In the genomic region with DNA sequence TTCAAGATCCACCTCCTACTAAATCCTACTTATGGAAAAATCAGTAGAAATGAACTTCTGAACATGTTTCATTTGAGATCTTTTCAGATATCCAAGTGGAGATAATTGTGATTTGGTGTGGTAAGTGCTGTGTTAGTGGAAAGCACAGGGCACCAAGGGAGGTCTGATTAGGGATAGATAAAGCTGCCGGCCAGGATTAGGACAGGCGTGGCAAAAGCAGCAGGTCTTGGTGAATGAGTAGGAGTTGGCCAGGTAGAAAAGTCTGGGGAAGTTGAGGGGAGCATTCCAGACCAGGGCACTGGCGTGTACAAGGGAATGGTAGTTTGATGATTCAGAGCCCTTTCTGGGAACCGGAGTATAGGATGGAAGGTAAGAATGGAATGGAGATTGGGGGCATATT, we compare ENCODE assay signal across 1 cellular context.
TF ChIP-seq lines count a peak whose summit lies in the region.

No MANE protein-coding gene starts in this region.

TF ChIP-seq in IMR-90, 13 proteins besides CTCF, POLR2A, EP300 and RAD21:
- TF ChIP-seq CHD1 (IDR thresholded peaks at IDR 0.05; ENCODE audit: low read depth, low read length) (no peak), MAZ (IDR thresholded peaks at IDR 0.05; ENCODE audit: borderline replicate concordance, low read depth, low read length) (no peak), BHLHE40 (IDR thresholded peaks at IDR 0.05; ENCODE audit: low read depth, low read length) (no peak), RCOR1 (IDR thresholded peaks at IDR 0.05; ENCODE audit: insufficient replicate concordance, low read length) (no peak), NFE2L2 (IDR thresholded peaks at IDR 0.05; ENCODE audit: low read depth, low read length) (no peak), SMC3 (IDR thresholded peaks at IDR 0.05; ENCODE audit: low read depth, low read length) (no peak), CEBPB (IDR thresholded peaks at IDR 0.05; ENCODE audit: low read depth, low read length) (no peak), RFX5 (IDR thresholded peaks at IDR 0.05; ENCODE audit: low read depth, low read length) (no peak), FOS (IDR thresholded peaks at IDR 0.05; ENCODE audit: low read depth, low read length) (no peak), MAFK (IDR thresholded peaks at IDR 0.05; ENCODE audit: low read depth, low read length) (no peak), MXI1 (IDR thresholded peaks at IDR 0.05; ENCODE audit: borderline replicate concordance, low read depth, low read length) (no peak)
- TF ChIP-seq, protein P1, sequence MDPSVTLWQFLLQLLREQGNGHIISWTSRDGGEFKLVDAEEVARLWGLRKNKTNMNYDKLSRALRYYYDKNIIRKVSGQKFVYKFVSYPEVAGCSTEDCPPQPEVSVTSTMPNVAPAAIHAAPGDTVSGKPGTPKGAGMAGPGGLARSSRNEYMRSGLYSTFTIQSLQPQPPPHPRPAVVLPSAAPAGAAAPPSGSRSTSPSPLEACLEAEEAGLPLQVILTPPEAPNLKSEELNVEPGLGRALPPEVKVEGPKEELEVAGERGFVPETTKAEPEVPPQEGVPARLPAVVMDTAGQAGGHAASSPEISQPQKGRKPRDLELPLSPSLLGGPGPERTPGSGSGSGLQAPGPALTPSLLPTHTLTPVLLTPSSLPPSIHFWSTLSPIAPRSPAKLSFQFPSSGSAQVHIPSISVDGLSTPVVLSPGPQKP (IDR thresholded peaks at IDR 0.05; ENCODE audit: borderline replicate concordance, low read depth, low read length) = no peak
- TF ChIP-seq, protein P2, sequence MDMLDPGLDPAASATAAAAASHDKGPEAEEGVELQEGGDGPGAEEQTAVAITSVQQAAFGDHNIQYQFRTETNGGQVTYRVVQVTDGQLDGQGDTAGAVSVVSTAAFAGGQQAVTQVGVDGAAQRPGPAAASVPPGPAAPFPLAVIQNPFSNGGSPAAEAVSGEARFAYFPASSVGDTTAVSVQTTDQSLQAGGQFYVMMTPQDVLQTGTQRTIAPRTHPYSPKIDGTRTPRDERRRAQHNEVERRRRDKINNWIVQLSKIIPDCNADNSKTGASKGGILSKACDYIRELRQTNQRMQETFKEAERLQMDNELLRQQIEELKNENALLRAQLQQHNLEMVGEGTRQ (IDR thresholded peaks at IDR 0.05; ENCODE audit: low read depth, low read length) = no peak
